ENCODE assay signal across 1 cellular context in genomic region chr11:62678770-62679696, GRCh38.
TF ChIP-seq lines count a peak whose summit lies in the region.

Gene UBXN1 (minus strand): TSS chr11:62679073. CDS start chr11:62678923, 150 bp downstream.

TF ChIP-seq in GM12878, 131 proteins besides CTCF, POLR2A, EP300 and RAD21 (continued from another document and continues in another):
- TF ChIP-seq IRF5 (IDR thresholded peaks at IDR 0.05; ENCODE audit: borderline replicate concordance): no peak
- TF ChIP-seq ZBTB40 (IDR thresholded peaks at IDR 0.05; ENCODE audit: borderline replicate concordance): peak; percentile 92
- TF ChIP-seq KDM1A (IDR thresholded peaks at IDR 0.05; ENCODE audit: borderline replicate concordance): no peak
- no peak for TF ChIP-seq FOXK2 (IDR thresholded peaks at IDR 0.05)
- no peak for TF ChIP-seq FOXM1 (IDR thresholded peaks at IDR 0.05; ENCODE audit: low read depth, low read length)
- TF ChIP-seq ZNF687 (IDR thresholded peaks at IDR 0.05): peak; percentile 29; the same call in 1 of the 2 replicates
- peak; percentile 99 for TF ChIP-seq MLLT1 (IDR thresholded peaks at IDR 0.05)
- peak; percentile 89 for TF ChIP-seq MEF2B (IDR thresholded peaks at IDR 0.05; ENCODE audit: partially characterized antibody, poor library complexity, severe bottlenecking)
- TF ChIP-seq HCFC1 (IDR thresholded peaks at IDR 0.05; ENCODE audit: low read length): peak; percentile 74
- TF ChIP-seq KLF5 (IDR thresholded peaks at IDR 0.05; ENCODE audit: partially characterized antibody): peak; percentile 80
- peak in 1 of 2 experiments; percentile 23; a peak in 1 of 4 replicates for TF ChIP-seq ETV6 (conservative IDR thresholded peaks at IDR 0.05 in 1 of 2, IDR thresholded peaks at IDR 0.05 in 1 of 2; ENCODE audit: borderline replicate concordance in 1 of 2, low read depth in 1 of 2)
- TF ChIP-seq CREM (IDR thresholded peaks at IDR 0.05; ENCODE audit: low read depth): peak; percentile 75; the same call in 1 of the 2 replicates
- TF ChIP-seq ATF7 (IDR thresholded peaks at IDR 0.05; ENCODE audit: low read depth): peak; percentile 44; the same call in 1 of the 2 replicates
- no peak for TF ChIP-seq NR2C2 (IDR thresholded peaks at IDR 0.05; ENCODE audit: borderline replicate concordance, control insufficient read depth, insufficient read length, low read depth)
- TF ChIP-seq ZBTB33 (IDR thresholded peaks at IDR 0.05): peak; percentile 81; the same call in 1 of the 2 replicates
- TF ChIP-seq E2F4 (IDR thresholded peaks at IDR 0.05; ENCODE audit: low read depth, low read length): no peak
- TF ChIP-seq WRNIP1 (IDR thresholded peaks at IDR 0.05; ENCODE audit: borderline replicate concordance, low read depth, low read length): no peak
- peak; percentile 42; the same call in 1 of the 2 replicates for TF ChIP-seq ZBTB11 (CRISPR knock-in tag; IDR thresholded peaks at IDR 0.05)
- no peak for TF ChIP-seq ZNF274 (IDR thresholded peaks at IDR 0.05; ENCODE audit: insufficient read depth, insufficient read length)
- no peak for TF ChIP-seq JUNB (IDR thresholded peaks at IDR 0.05)
- 0 out of 2 replicates have a peak, but pooled peaks have one; percentile 69 for TF ChIP-seq RBBP5 (conservative IDR thresholded peaks at IDR 0.05)
- no peak for TF ChIP-seq HDGF (IDR thresholded peaks at IDR 0.05)
- TF ChIP-seq MYB (IDR thresholded peaks at IDR 0.05; ENCODE audit: borderline replicate concordance, low read depth, low read length): no peak
- TF ChIP-seq PKNOX1 (IDR thresholded peaks at IDR 0.05): no peak
- peak; percentile 79 to 82 for TF ChIP-seq IKZF2 (IDR thresholded peaks at IDR 0.05)
- TF ChIP-seq SMAD1 (IDR thresholded peaks at IDR 0.05; ENCODE audit: low read depth, partially characterized antibody): no peak
- 0 out of 2 replicates have a peak, but pooled peaks have one; percentile 45 for TF ChIP-seq MEF2A (IDR thresholded peaks at IDR 0.05; ENCODE audit: insufficient read depth, low read depth, low read length)
- no peak for TF ChIP-seq EZH2 (IDR thresholded peaks at IDR 0.05; ENCODE audit: borderline replicate concordance, control insufficient read depth, low read depth, low read length)
- TF ChIP-seq NRF1 (conservative IDR thresholded peaks at IDR 0.05; ENCODE audit: low read depth, low read length): no peak
- no peak for TF ChIP-seq ZNF622 (IDR thresholded peaks at IDR 0.05)
- TF ChIP-seq BACH1 (IDR thresholded peaks at IDR 0.05; ENCODE audit: borderline replicate concordance): peak; percentile 55; the same call in 1 of the 2 replicates
- TF ChIP-seq RUNX3 (IDR thresholded peaks at IDR 0.05; ENCODE audit: low read length): peak; percentile 47; the same call in 1 of the 2 replicates
- no peak for TF ChIP-seq KAT2A (conservative IDR thresholded peaks at IDR 0.05; ENCODE audit: control insufficient read depth, low read depth, low read length)
- no peak for TF ChIP-seq STAT3 (IDR thresholded peaks at IDR 0.05; ENCODE audit: low read depth, low read length)
- TF ChIP-seq TAF1 (IDR thresholded peaks at IDR 0.05; ENCODE audit: borderline replicate concordance, low read depth, low read length): peak; percentile 81
- no peak for TF ChIP-seq TCF7 (IDR thresholded peaks at IDR 0.05; ENCODE audit: borderline replicate concordance)
- TF ChIP-seq EGR1 (IDR thresholded peaks at IDR 0.05; ENCODE audit: borderline replicate concordance in 1 of 2, low read depth in 2 of 2, low read length in 2 of 2): peak; percentile 17 to 90
- peak; percentile 85; the same call in 1 of the 2 replicates for TF ChIP-seq YY1 (IDR thresholded peaks at IDR 0.05; ENCODE audit: low read depth, low read length)
- TF ChIP-seq MYC (IDR thresholded peaks at IDR 0.05; ENCODE audit: insufficient read depth, insufficient read length, insufficient replicate concordance, low read length, severe bottlenecking): no peak
